In the genomic region with DNA sequence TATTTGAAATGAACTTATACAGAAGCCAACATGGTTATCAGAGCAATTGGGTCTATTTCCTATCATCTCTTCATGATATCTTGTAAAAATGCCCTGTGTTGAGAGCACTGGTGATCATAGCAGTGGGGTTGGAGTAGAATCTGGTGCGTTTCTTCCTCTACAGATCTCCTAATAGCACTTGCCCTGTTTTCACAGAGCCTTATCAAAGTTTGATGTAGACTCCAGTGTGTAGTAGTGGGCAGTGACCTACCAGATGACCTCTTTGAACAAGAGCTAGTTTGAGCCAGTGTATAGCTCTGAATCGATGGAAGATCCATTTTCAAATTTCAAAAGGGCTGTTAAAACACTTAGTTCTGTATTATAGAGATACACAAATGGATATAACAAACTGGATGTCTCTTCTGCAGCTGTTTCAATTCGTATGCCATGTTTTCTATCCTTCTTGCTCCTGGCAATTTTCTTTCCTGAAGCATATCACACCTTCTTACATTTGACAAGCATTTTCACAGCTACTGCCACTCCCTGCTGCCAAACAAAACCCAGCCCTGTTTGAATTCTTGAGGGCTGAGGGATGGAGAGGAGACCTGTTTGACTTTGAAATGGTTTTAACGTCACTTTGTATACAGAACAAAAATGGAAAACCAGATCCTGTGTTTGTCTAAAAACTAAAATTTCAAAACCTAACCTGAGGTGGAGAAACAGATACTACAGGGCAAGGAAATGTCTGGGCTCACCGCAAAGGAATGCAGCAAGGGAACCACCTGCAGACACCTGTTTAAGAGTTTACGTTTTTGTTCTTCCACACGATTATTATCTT, we compare ENCODE assay signal across 34 cellular contexts.
A peak's percentile ranks its signal among the peaks of the same experiment; 100 is the strongest.
DNase-seq lines count a peak whose midpoint lies in the region; ATAC-seq and TF ChIP-seq lines count a peak whose summit lies in the region.
"Had no signal": no experiment of that assay in that cellular context is flagged by ENCODE, and none has a peak within 500 bp of the region (broad histone marks: within the 10 kb centered on the region; RNA-seq: fewer than 3 reads in every experiment).

No MANE protein-coding gene starts in this region.

- peak; percentile 31 for DNase-seq in Calu3
- peak; percentile 38 for DNase-seq in RWPE1 (ENCODE audit: low spot score)
- DNase-seq in kidney tubule cell (ENCODE audit: low spot score): peak; percentile 25
- no peak for DNase-seq in CD4-positive, alpha-beta T cell
- DNase-seq in T-helper 2 cell: no peak
- DNase-seq in CD8-positive, alpha-beta memory T cell: no peak
- DNase-seq: activated B cell treated with CpG ODN at 0.5 μM for 24 hours; activated gamma-delta T cell; activated naive CD8-positive, alpha-beta T cell treated with anti-CD3 and anti-CD28 coated beads, Interleukin-2, amount 10 ng/mL, durations not matched to agents 7 days and 5 days; activated T-cell treated with anti-CD3 and anti-CD28 coated beads, Interleukin-2, amount 50 U/mL, for 24 hours; aorta; caudate nucleus; COR-L47; cortex of kidney; DMS79 treated with DMSO at 0.1 percent for 48 hours; effector memory CD4-positive, alpha-beta T cell; erythroblast; GDM1; head of caudate nucleus; IMR-90; islet precursor cell; mesenchymal stem cell; NCI-H1436 treated with DMSO at 0.1 percent for 48 hours; NCI-H2107; NCI-H345; NCI-H69; right lobe of liver; SJCRH30; stimulated activated CD8-positive, alpha-beta memory T cell treated with anti-CD3 and anti-CD28 coated beads, Interleukin-4, amount 100 ng/mL, for 48 hours had no signal

- intact Hi-C loops in Calu3 (cut with micrococcal nuclease; ENCODE audit: unreplicated experiment): loop anchor here (5.0 to 10.0 kb wide), 2 partner anchors 135 to 1327 kb away; no protein-coding TSS in a partner anchor
- intact Hi-C loops in CD4-positive, alpha-beta T cell (cut with DNase I, micrococcal nuclease): no loop called here

- TF ChIP-seq CTCF in Calu3 (IDR thresholded peaks at IDR 0.05; ENCODE audit: unreplicated experiment): no peak
- TF ChIP-seq CTCF in RWPE1 (conservative IDR thresholded peaks at IDR 0.05; ENCODE audit: low read depth): no peak
- no peak for TF ChIP-seq CTCF in neutrophil (IDR thresholded peaks at IDR 0.05)
- TF ChIP-seq CTCF in CD4-positive, alpha-beta T cell (IDR thresholded peaks at IDR 0.05): no peak

- peak overlapping the region; percentile 74 for H3K27ac Mint-ChIP-seq in Calu3 (ENCODE audit: unreplicated experiment)
- no peak overlapping the region for H3K27ac Mint-ChIP-seq in CD4-positive, alpha-beta T cell
- H3K27ac Mint-ChIP-seq in CD8-positive, alpha-beta memory T cell: no peak overlapping the region
- H3K27ac Mint-ChIP-seq: activated B cell treated with CpG ODN at 0.5 μM for 24 hours; activated naive CD8-positive, alpha-beta T cell treated with anti-CD3 and anti-CD28 coated beads, Interleukin-2, amount 10 ng/mL, durations not matched to agents 7 days and 5 days; activated T-cell treated with anti-CD3 and anti-CD28 coated beads, Interleukin-2, amount 50 U/mL, for 24 hours; stimulated activated naive CD8-positive, alpha-beta T cell treated with anti-CD3 and anti-CD28 coated beads, Interleukin-15, Interleukin-2, amounts not matched to agents 100 ng/mL and 50 ng/mL, for 24 hours had no signal

- no peaks in the 10 kb centered on the region for H3K27me3 Mint-ChIP-seq in Calu3 (ENCODE audit: unreplicated experiment)
- H3K27me3 Mint-ChIP-seq in CD4-positive, alpha-beta T cell: no peaks in the 10 kb centered on the region
- no peaks in the 10 kb centered on the region for H3K27me3 Mint-ChIP-seq in CD8-positive, alpha-beta memory T cell
- H3K27me3 Mint-ChIP-seq: activated B cell treated with CpG ODN at 0.5 μM for 24 hours; activated naive CD8-positive, alpha-beta T cell treated with anti-CD3 and anti-CD28 coated beads, Interleukin-2, amount 10 ng/mL, durations not matched to agents 7 days and 5 days; activated T-cell treated with anti-CD3 and anti-CD28 coated beads, Interleukin-2, amount 50 U/mL, for 24 hours; stimulated activated naive CD8-positive, alpha-beta T cell treated with anti-CD3 and anti-CD28 coated beads, Interleukin-15, Interleukin-2, amounts not matched to agents 100 ng/mL and 50 ng/mL, for 24 hours had no signal

- no peaks in the 10 kb centered on the region for H3K27me3 ChIP-seq in neutrophil
- no peaks in the 10 kb centered on the region for H3K27me3 ChIP-seq in CD4-positive, alpha-beta T cell (ENCODE audit: control insufficient read depth, insufficient read depth, low read length)
- no peaks in the 10 kb centered on the region for H3K27me3 ChIP-seq in CD8-positive, alpha-beta memory T cell (ENCODE audit: insufficient read depth, low read length, poor library complexity, severe bottlenecking)
- H3K27me3 ChIP-seq: right lobe of liver, SJCRH30 had no signal

- peaks cover 61% of the 10 kb centered on the region in 2 experiments for H3K4me1 ChIP-seq in neutrophil (ENCODE audit: control insufficient read depth in 1 of 2, insufficient read depth in 1 of 2, low read depth in 1 of 2, low read length in 1 of 2)
- H3K4me1 ChIP-seq in CD8-positive, alpha-beta memory T cell (ENCODE audit: insufficient read depth, low read length): no peaks in the 10 kb centered on the region
- H3K4me1 ChIP-seq: SJCRH30 had no signal

- CTCF ChIA-PET in Calu3 (lab: Charles Lee): interaction anchor here (1.2 kb wide), 1 partner anchor 1076 kb away, joined by 3 read pairs; no protein-coding TSS in a partner anchor
- CTCF ChIA-PET in RWPE1 (lab: Yijun Ruan, JAX): interaction anchor here (0.6 kb wide), 1 partner anchor 1076 kb away, joined by 3 read pairs; no protein-coding TSS in a partner anchor
- CTCF ChIA-PET in CD4-positive, alpha-beta T cell (lab: Charles Lee): interaction anchor here (0.5 kb wide), 1 partner anchor 133 kb away, joined by 3 read pairs; no protein-coding TSS in a partner anchor
- CTCF ChIA-PET in CD8-positive, alpha-beta memory T cell (lab: Charles Lee): no interaction called here

- no peak for ATAC-seq in CD4-positive, alpha-beta T cell (ENCODE audit: poor library complexity)
- ATAC-seq: HCT116, Panc1 had no signal

- H3K36me3 ChIP-seq in neutrophil: no peaks in the 10 kb centered on the region
- no peaks in the 10 kb centered on the region for H3K36me3 ChIP-seq in CD8-positive, alpha-beta memory T cell (ENCODE audit: insufficient read depth, low read length)
- H3K36me3 ChIP-seq: right lobe of liver, SJCRH30, thoracic aorta had no signal

- peak overlapping the region; percentile 53 for H3K4me3 Mint-ChIP-seq in Calu3 (ENCODE audit: low read depth, unreplicated experiment)
- no peak overlapping the region for H3K4me3 Mint-ChIP-seq in CD4-positive, alpha-beta T cell
- no peak overlapping the region for H3K4me3 Mint-ChIP-seq in CD8-positive, alpha-beta memory T cell
- H3K4me3 Mint-ChIP-seq: activated B cell treated with CpG ODN at 0.5 μM for 24 hours; activated naive CD8-positive, alpha-beta T cell treated with anti-CD3 and anti-CD28 coated beads, Interleukin-2, amount 10 ng/mL, durations not matched to agents 7 days and 5 days; activated T-cell treated with anti-CD3 and anti-CD28 coated beads, Interleukin-2, amount 50 U/mL, for 24 hours; stimulated activated naive CD8-positive, alpha-beta T cell treated with anti-CD3 and anti-CD28 coated beads, Interleukin-15, Interleukin-2, amounts not matched to agents 100 ng/mL and 50 ng/mL, for 24 hours had no signal

- H3K27ac ChIP-seq in RWPE1 (no peak overlapping the region), neutrophil (peak overlapping the region; percentile 78)
- H3K27ac ChIP-seq in CD4-positive, alpha-beta T cell (ENCODE audit: low read depth, low read length): no peak overlapping the region
- no peak overlapping the region for H3K27ac ChIP-seq in CD8-positive, alpha-beta memory T cell (ENCODE audit: low read depth, low read length)
- H3K27ac ChIP-seq: right lobe of liver, SJCRH30, thoracic aorta had no signal

- POLR2A ChIA-PET in RWPE1 (lab: Yijun Ruan, JAX; ENCODE audit: low non-redundant PET): no interaction called here
- POLR2A ChIA-PET in CD4-positive, alpha-beta T cell (lab: Charles Lee): no interaction called here
- POLR2A ChIA-PET in CD8-positive, alpha-beta memory T cell (lab: Charles Lee): no interaction called here

- H3K4me3 ChIP-seq in neutrophil (ENCODE audit: low read depth in 1 of 2, low read length in 1 of 2): peak overlapping the region in 1 of 2 experiments; percentile 1
- no peak overlapping the region for H3K4me3 ChIP-seq in CD8-positive, alpha-beta memory T cell (ENCODE audit: low read length)
- H3K4me3 ChIP-seq: right lobe of liver, SJCRH30, thoracic aorta had no signal

- no peaks in the 10 kb centered on the region for H3K9me3 ChIP-seq in neutrophil
- H3K9me3 ChIP-seq in CD4-positive, alpha-beta T cell (ENCODE audit: control insufficient read depth, low read length): no peaks in the 10 kb centered on the region
- no peaks in the 10 kb centered on the region for H3K9me3 ChIP-seq in CD8-positive, alpha-beta memory T cell (ENCODE audit: low read length)
- H3K9me3 ChIP-seq: right lobe of liver, SJCRH30, thoracic aorta had no signal

- no peaks in the 10 kb centered on the region for H3K9me3 Mint-ChIP-seq in Calu3 (ENCODE audit: low read depth, unreplicated experiment)
- H3K9me3 Mint-ChIP-seq in CD4-positive, alpha-beta T cell: no peaks in the 10 kb centered on the region
- no peaks in the 10 kb centered on the region for H3K9me3 Mint-ChIP-seq in CD8-positive, alpha-beta memory T cell
- H3K9me3 Mint-ChIP-seq: activated B cell treated with CpG ODN at 0.5 μM for 24 hours; activated naive CD8-positive, alpha-beta T cell treated with anti-CD3 and anti-CD28 coated beads, Interleukin-2, amount 10 ng/mL, durations not matched to agents 7 days and 5 days; activated T-cell treated with anti-CD3 and anti-CD28 coated beads, Interleukin-2, amount 50 U/mL, for 24 hours; stimulated activated naive CD8-positive, alpha-beta T cell treated with anti-CD3 and anti-CD28 coated beads, Interleukin-15, Interleukin-2, amounts not matched to agents 100 ng/mL and 50 ng/mL, for 24 hours had no signal

- H3K36me3 Mint-ChIP-seq in Calu3 (ENCODE audit: insufficient read depth, unreplicated experiment): no peaks in the 10 kb centered on the region
- no peaks in the 10 kb centered on the region for H3K36me3 Mint-ChIP-seq in CD4-positive, alpha-beta T cell (ENCODE audit: low read depth)
- H3K36me3 Mint-ChIP-seq in CD8-positive, alpha-beta memory T cell: no peaks in the 10 kb centered on the region
- H3K36me3 Mint-ChIP-seq: activated naive CD8-positive, alpha-beta T cell treated with anti-CD3 and anti-CD28 coated beads, Interleukin-2, amount 10 ng/mL, durations not matched to agents 7 days and 5 days had no signal

- no TSS peak for BruUV-seq in Calu3 (replicated peaks; lab: Mats Ljungman, UMichigan)

- H3K4me1 Mint-ChIP-seq in Calu3 (ENCODE audit: low read depth, unreplicated experiment): peaks cover 30% of the 10 kb centered on the region
- no peaks in the 10 kb centered on the region for H3K4me1 Mint-ChIP-seq in CD4-positive, alpha-beta T cell (ENCODE audit: low read depth)
- H3K4me1 Mint-ChIP-seq in CD8-positive, alpha-beta memory T cell: peaks cover 0 to 4% (median 0%) of the 10 kb centered on the region in 3 donors
- H3K4me1 Mint-ChIP-seq: activated B cell treated with CpG ODN at 0.5 μM for 24 hours had no signal

Comparison
In these comparisons a context has a peak if more than half of its experiments do, and no peak if none do; other contexts are left out.
1. DNase-seq: peak in Calu3 (single experiment), RWPE1 (single experiment) and kidney tubule cell (single experiment); none in CD4-positive, alpha-beta T cell (0 of 10), T-helper 2 cell (0 of 5) and CD8-positive, alpha-beta memory T cell (0 of 5).